ENCODE assay signal across 3 cellular contexts in the genomic region with DNA sequence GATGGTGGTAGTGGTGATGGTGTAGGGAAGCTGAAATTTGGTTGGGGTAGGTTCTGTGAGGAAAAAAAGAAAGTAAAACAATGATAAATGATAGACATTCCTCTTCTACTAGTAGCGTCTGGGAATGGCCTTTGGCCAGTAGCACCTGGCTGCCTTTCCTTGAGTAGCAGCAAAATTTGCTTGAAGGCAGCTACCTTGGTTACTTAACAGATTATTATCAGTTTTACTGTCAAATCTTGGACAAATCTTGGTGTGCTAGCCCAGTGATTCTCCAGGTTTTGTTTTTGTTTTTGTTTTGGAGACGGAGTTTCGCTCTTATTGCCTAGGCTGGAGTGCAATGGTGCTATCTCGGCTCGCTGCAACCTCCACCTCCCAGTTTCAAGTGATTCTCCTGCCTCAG.
"Had no signal": no experiment of that assay in that cellular context is flagged by ENCODE, and none has a peak within 500 bp of the region (broad histone marks: within the 10 kb centered on the region; RNA-seq: fewer than 3 reads in every experiment).

No MANE protein-coding gene starts in this region.

- DNase-seq: GDM1, GF-D8 had no signal

- ATAC-seq: GM12878 had no signal

- H3K4me3 ChIP-seq: GM12878 had no signal
